In genomic region chr7:73992104-73992562, GRCh38 we compare ENCODE assay signal across 13 cellular contexts. TPM values are rescaled to one million over a fixed set of nuclear protein-coding genes. Genes with fewer than 3 reads are reported as not detected.
DNase-seq lines count a peak whose midpoint lies in the region; ATAC-seq, FAIRE-seq and TF ChIP-seq lines count a peak whose summit lies in the region.
"Had no signal": no experiment of that assay in that cellular context is flagged by ENCODE, and none has a peak within 500 bp of the region (broad histone marks: within the 10 kb centered on the region; RNA-seq: fewer than 3 reads in every experiment).

No MANE protein-coding gene starts in this region.

- DNase-seq in GM04503 (ENCODE audit: low read depth) (peak; percentile 81), breast epithelium (ENCODE audit: low spot score in 2 of 2) (peak in 1 of 2 donors; percentile 46), iris pigment epithelial cell (ENCODE audit: low read depth) (peak; percentile 78), HEK293T (ENCODE audit: extremely low spot score) (no peak), D721Med (ENCODE audit: insufficient read length, low spot score) (no peak)
- DNase-seq in stimulated activated CD4-positive, alpha-beta T cell treated with anti-CD3 and anti-CD28 coated beads, Interleukin-1b, Interleukin-23, amount 100 ng/mL, for 48 hours, result no peak
- DNase-seq: activated CD8-positive, alpha-beta memory T cell treated with anti-CD3 and anti-CD28 coated beads for 24 hours; activated naive CD8-positive, alpha-beta T cell treated with anti-CD3 and anti-CD28 coated beads for 36 hours; CD8-positive, alpha-beta memory T cell; NCI-H1105 treated with DMSO at 0.1 percent for 48 hours had no signal

- no peaks in the 10 kb centered on the region for H3K27me3 ChIP-seq in breast epithelium
- H3K27me3 ChIP-seq in stomach smooth muscle (ENCODE audit: control insufficient read depth in 1 of 2, insufficient read depth in 2 of 2, low read length in 2 of 2), result peaks cover 0 to 2% of the 10 kb centered on the region in 2 donors

- TF ChIP-seq CTCF in breast epithelium (IDR thresholded peaks at IDR 0.05), result no peak
- TF ChIP-seq CTCF in D721Med (IDR thresholded peaks at IDR 0.05; ENCODE audit: insufficient read depth, missing control alignments), result no peak

- H3K27ac ChIP-seq in breast epithelium, result peak overlapping the region; percentile 33 to 40
- H3K27ac ChIP-seq in stomach smooth muscle (ENCODE audit: low read length), result peak overlapping the region; percentile 58

- H3K36me3 ChIP-seq in breast epithelium (no peaks in the 10 kb centered on the region), stomach smooth muscle (ENCODE audit: control insufficient read depth in 2 of 2, insufficient read depth in 2 of 2, low read length in 2 of 2) (no peaks in the 10 kb centered on the region)

- no peak for ATAC-seq in GM19324 (IDR thresholded peaks at IDR 0.05; ENCODE audit: low FRiP score, unreplicated experiment)

- no peak for FAIRE-seq in D721Med (lab: Jason Lieb, UNC)
- FAIRE-seq: keratinocyte had no signal

- intact Hi-C loops in breast epithelium (cut with DNase I; ENCODE audit: low total_unique reads), result no loop called here

- POLR2A ChIA-PET in HEK293T (lab: Yijun Ruan, JAX), result no interaction called here

- H3K4me3 ChIP-seq in breast epithelium (no peak overlapping the region), stomach smooth muscle (ENCODE audit: low read length in 2 of 2) (peak overlapping the region in 1 of 2 donors; percentile 22)

- CTCF ChIA-PET in HEK293T (lab: Yijun Ruan, JAX), result no interaction called here

- no peaks in the 10 kb centered on the region for H3K4me1 ChIP-seq in breast epithelium
- peaks cover 25% of the 10 kb centered on the region for H3K4me1 ChIP-seq in stomach smooth muscle (ENCODE audit: control insufficient read depth, insufficient read depth, low read length)

- H3K9me3 ChIP-seq in breast epithelium (peaks cover 0 to 9% of the 10 kb centered on the region in 2 donors), stomach smooth muscle (ENCODE audit: control insufficient read depth in 2 of 2, low read length in 2 of 2) (peaks cover 0 to 6% of the 10 kb centered on the region in 2 donors)

- TF ChIP-seq POLR2A in breast epithelium (IDR thresholded peaks at IDR 0.05), result no peak

- no peak overlapping the region for H3K9ac ChIP-seq in stomach smooth muscle (ENCODE audit: low read length in 2 of 2)

TF ChIP-seq in HEK293T, 16 proteins besides CTCF, POLR2A, EP300 and RAD21:
- TF ChIP-seq PKNOX1 (IDR thresholded peaks at IDR 0.05) (no peak), FOXK2 (IDR thresholded peaks at IDR 0.05) (no peak), TARDBP (IDR thresholded peaks at IDR 0.05) (no peak), HDGF (IDR thresholded peaks at IDR 0.05; ENCODE audit: borderline replicate concordance) (no peak), LEF1 (IDR thresholded peaks at IDR 0.05; ENCODE audit: borderline replicate concordance) (no peak), SUZ12 (IDR thresholded peaks at IDR 0.05) (no peak), SP1 (IDR thresholded peaks at IDR 0.05) (no peak), NFRKB (IDR thresholded peaks at IDR 0.05) (no peak), ZNF384 (IDR thresholded peaks at IDR 0.05) (no peak), FOXM1 (IDR thresholded peaks at IDR 0.05; ENCODE audit: borderline replicate concordance) (no peak), BHLHE40 (IDR thresholded peaks at IDR 0.05; ENCODE audit: borderline replicate concordance) (no peak), L3MBTL2 (conservative IDR thresholded peaks at IDR 0.05) (no peak), ARNT (IDR thresholded peaks at IDR 0.05) (no peak), CTBP1 (IDR thresholded peaks at IDR 0.05; ENCODE audit: borderline replicate concordance) (no peak), FOXA1 (IDR thresholded peaks at IDR 0.05) (no peak), ELF4 (IDR thresholded peaks at IDR 0.05) (no peak)

RNA-seq across cellular contexts. Expression of gene ELN, which starts 35.8 kb away (rescaled TPM):
- 100 to 1,000 TPM in 1 of 3 donors, 10 to 100 TPM in 2; 25.9 to 134 (median 31.8) TPM for total RNA-seq in breast epithelium
- total RNA-seq: activated naive CD8-positive, alpha-beta T cell treated with anti-CD3 and anti-CD28 coated beads for 36 hours; CD8-positive, alpha-beta memory T cell had no signal

Comparison
In these comparisons a context has a peak if more than half of its experiments do, and no peak if none do; other contexts are left out.
1. DNase-seq: peak in GM04503 (single experiment) and iris pigment epithelial cell (single experiment); none in HEK293T (single experiment), stimulated activated CD4-positive, alpha-beta T cell treated with anti-CD3 and anti-CD28 coated beads, Interleukin-1b, Interleukin-23, amount 100 ng/mL, for 48 hours (single experiment) and D721Med (single experiment).